In genomic region chr2:189440947-189441708, GRCh38 we compare ENCODE assay signal across 8 cellular contexts. TPM values are rescaled to one million over a fixed set of nuclear protein-coding genes. Genes with fewer than 3 reads are reported as not detected.
DNase-seq lines count a peak whose midpoint lies in the region; ATAC-seq and TF ChIP-seq lines count a peak whose summit lies in the region.

Gene WDR75 (plus strand): TSS chr2:189441474. CDS start chr2:189441493, 19 bp downstream.

- H3K4me3 ChIP-seq in H7 (ENCODE audit: insufficient read depth, low read depth, low read length) (peak within 1 kb of the TSS; percentile 83), fibroblast of pulmonary artery (replicated peaks; ENCODE audit: low read depth, low read length) (peak within 1 kb of the TSS; percentile 66)

- no peaks in the 10 kb centered on the region for H3K9me3 Mint-ChIP-seq in natural killer cell treated with Interleukin-12 subunit alpha and Interleukin-12 subunit beta and Interleukin-15 and Interleukin-18, amount 100 ng/mL, for 72 hours

- H3K27me3 Mint-ChIP-seq in natural killer cell treated with Interleukin-12 subunit alpha and Interleukin-12 subunit beta and Interleukin-15 and Interleukin-18, amount 100 ng/mL, for 72 hours = peaks cover 0 to 8% of the 10 kb centered on the region in 2 donors

- H3K4me3 Mint-ChIP-seq in natural killer cell treated with Interleukin-12 subunit alpha and Interleukin-12 subunit beta and Interleukin-15 and Interleukin-18, amount 100 ng/mL, for 72 hours = peak within 1 kb of the TSS; percentile 97

- no peak for TF ChIP-seq CTCF in fibroblast of pulmonary artery (IDR thresholded peaks at IDR 0.05; ENCODE audit: low read length, missing control alignments)

- H3K36me3 ChIP-seq in H7 (replicated peaks; ENCODE audit: control insufficient read depth, insufficient read depth, low read length) = peaks cover 1% of the 10 kb centered on the region; the same call in 1 of the 2 replicates

- no peaks in the 10 kb centered on the region for H3K27me3 ChIP-seq in H7 (ENCODE audit: control insufficient read depth, insufficient read depth, low read length)

- DNase-seq in ELF-1 (ENCODE audit: low read depth, low spot score) (peak; percentile 95), H7 (peak; percentile 81), M059J (ENCODE audit: low read depth) (peak; percentile 93), SHP77 (lab: John Stamatoyannopoulos, UW) (peak; percentile 91 to 92), fibroblast of pulmonary artery (ENCODE audit: low read depth) (peak; percentile 96)
- DNase-seq in activated effector memory CD4-positive, alpha-beta T cell treated with Interleukin-2 at 50 U/mL for 16 hours = peak; percentile 89
- DNase-seq in natural killer cell treated with Interleukin-12 subunit alpha and Interleukin-12 subunit beta and Interleukin-15 and Interleukin-18, amount 100 ng/mL, for 72 hours (ENCODE audit: low spot score) = peak; percentile 91
- DNase-seq in stimulated activated naive CD8-positive, alpha-beta T cell treated with anti-CD3 and anti-CD28 coated beads, Interleukin-15, Interleukin-2, amounts not matched to agents 100 U/mL and 50 U/mL, for 24 hours = peak; percentile 94

- ATAC-seq in natural killer cell treated with Interleukin-12 subunit alpha and Interleukin-12 subunit beta and Interleukin-15 and Interleukin-18, amount 100 ng/mL, for 72 hours = peak; percentile 97 to 98
- peak; percentile 93 for ATAC-seq in stimulated activated naive CD8-positive, alpha-beta T cell treated with anti-CD3 and anti-CD28 coated beads, Interleukin-15, Interleukin-2, amounts not matched to agents 100 U/mL and 50 U/mL, for 24 hours

- H3K4me1 Mint-ChIP-seq in natural killer cell treated with Interleukin-12 subunit alpha and Interleukin-12 subunit beta and Interleukin-15 and Interleukin-18, amount 100 ng/mL, for 72 hours (ENCODE audit: low read depth in 2 of 2) = peaks cover 3 to 10% of the 10 kb centered on the region in 2 donors

- H3K36me3 Mint-ChIP-seq in natural killer cell treated with Interleukin-12 subunit alpha and Interleukin-12 subunit beta and Interleukin-15 and Interleukin-18, amount 100 ng/mL, for 72 hours = no peaks in the 10 kb centered on the region

- H3K27ac Mint-ChIP-seq in natural killer cell treated with Interleukin-12 subunit alpha and Interleukin-12 subunit beta and Interleukin-15 and Interleukin-18, amount 100 ng/mL, for 72 hours = peak within 1 kb of the TSS in 1 of 2 donors; percentile 92

RNA-seq across cellular contexts. Expression of gene WDR75, which starts in this region (rescaled TPM):
- total RNA-seq in H7 (2014; rRNA removed; shearing (Covaris generic)) = 98.8 and 141 TPM in 2 replicates
- total RNA-seq in M059J (2014; rRNA removed; shearing (Covaris generic)) = 32.0 and 36.9 TPM in 2 replicates
- total RNA-seq in natural killer cell treated with Interleukin-12 subunit alpha and Interleukin-12 subunit beta and Interleukin-15 and Interleukin-18, amount 100 ng/mL, for 72 hours = 10 to 100 TPM; 45.1 to 55.6 TPM

Comparison
In these comparisons a context has a peak if more than half of its experiments do, and no peak if none do; other contexts are left out.
1. Peak in every context shown above with its lines: DNase-seq, ATAC-seq and H3K4me3 ChIP-seq.